In genomic region chr20:57657537-57658446, GRCh38 we compare ENCODE assay signal across 10 cellular contexts. TPM values are rescaled to one million over a fixed set of nuclear protein-coding genes. Genes with fewer than 3 reads are reported as not detected.
A peak's percentile ranks its signal among the peaks of the same experiment; 100 is the strongest.
DNase-seq lines count a peak whose midpoint lies in the region; ATAC-seq and TF ChIP-seq lines count a peak whose summit lies in the region.
"Had no signal": no experiment of that assay in that cellular context is flagged by ENCODE, and none has a peak within 500 bp of the region (broad histone marks: within the 10 kb centered on the region; RNA-seq: fewer than 3 reads in every experiment).

No MANE protein-coding gene starts in this region.

- H3K27me3 ChIP-seq in thyroid gland = no peaks in the 10 kb centered on the region
- H3K27me3 ChIP-seq: cardiac muscle cell had no signal

- peak; percentile 42 for DNase-seq in NCI-H82 (lab: John Stamatoyannopoulos, UW)
- no peak for DNase-seq in NCI-H82 treated with DMSO at 0.1 percent for 48 hours (lab: John Stamatoyannopoulos, UW; ENCODE audit: unreplicated experiment)
- DNase-seq in activated naive CD4-positive, alpha-beta T cell treated with Interleukin-2 at 50 U/mL for 16 hours = peak; percentile 21
- peak in 1 of 2 donors; percentile 70 for DNase-seq in left colon
- peak; percentile 41 to 64 for DNase-seq in thyroid gland
- no peak for DNase-seq in SK-N-DZ (ENCODE audit: low spot score)

- intact Hi-C loops in left colon (cut with DNase I, micrococcal nuclease) (loop anchor here in 1 of 2 donors (10.0 kb wide), 1 partner anchor 427 kb away; no protein-coding TSS in a partner anchor), thyroid gland (cut with DNase I) (loop anchor here (10.0 kb wide), 1 partner anchor 427 kb away; no protein-coding TSS in a partner anchor)

- TF ChIP-seq CTCF in thyroid gland (IDR thresholded peaks at IDR 0.05) = no peak

- no peaks in the 10 kb centered on the region for H3K36me3 ChIP-seq in thyroid gland
- H3K36me3 ChIP-seq: cardiac muscle cell had no signal

- peak overlapping the region in 1 of 3 donors; percentile 12 for H3K27ac ChIP-seq in thyroid gland
- H3K27ac ChIP-seq: cardiac muscle cell had no signal

- WGBS in thyroid gland, 2 donors = 80 to 90% methylated on average over 27 to 30 of the region's 36 CpGs

- ATAC-seq in left colon = peak; percentile 83
- ATAC-seq in GM19328 (IDR thresholded peaks at IDR 0.05; ENCODE audit: unreplicated experiment) = no peak
- no peak for ATAC-seq in GM18870 (IDR thresholded peaks at IDR 0.05; ENCODE audit: unreplicated experiment)

- no peaks in the 10 kb centered on the region for H3K9me3 ChIP-seq in thyroid gland

- TF ChIP-seq POLR2A in thyroid gland (IDR thresholded peaks at IDR 0.05) = no peak

- peaks cover 14 to 15% of the 10 kb centered on the region in 2 donors for H3K4me1 ChIP-seq in thyroid gland

- no peak overlapping the region for H3K4me3 ChIP-seq in thyroid gland (replicated peaks in 1 of 3)
- H3K4me3 ChIP-seq: cardiac muscle cell had no signal

RNA-seq across cellular contexts. Expression of gene ZBP1, which starts 37.6 kb away (rescaled TPM):
- 1 to 10 TPM; 4.0 to 6.8 TPM for total RNA-seq in left colon
- total RNA-seq in thyroid gland = 1 to 10 TPM in 1 of 4 donors, under 1 TPM in 2, not detected in 1; 0.33 to 1.5 (median 0.34) TPM
- not detected in 2 replicates for polyA plus RNA-seq in SK-N-DZ (2014; cell fraction: cytosol; rRNA removed)
- not detected in 2 replicates for polyA plus RNA-seq in SK-N-DZ (2014; cell fraction: nucleus; rRNA removed)
- total RNA-seq: cardiac muscle cell, renal cortical epithelial cell had no signal
- polyA plus RNA-seq: cardiac muscle cell had no signal

RNA-seq across cellular contexts. Expression of gene PMEPA1, which starts 52.0 kb away (rescaled TPM):
- total RNA-seq in left colon = 10 to 100 TPM; 15.0 to 41.6 TPM
- 10 to 100 TPM in 1 of 4 donors, 1 to 10 TPM in 3; 6.5 to 12.6 (median 8.3) TPM for total RNA-seq in thyroid gland
- 3.4 and 3.7 TPM in 2 replicates for polyA plus RNA-seq in SK-N-DZ (2014; cell fraction: cytosol; rRNA removed)
- 3.1 and 6.3 TPM in 2 replicates for polyA plus RNA-seq in SK-N-DZ (2014; cell fraction: nucleus; rRNA removed)

Comparison
In these comparisons a context has a peak if more than half of its experiments do, and no peak if none do; other contexts are left out.
1. DNase-seq: peak in NCI-H82 (single experiment), activated naive CD4-positive, alpha-beta T cell treated with Interleukin-2 at 50 U/mL for 16 hours (single experiment) and thyroid gland (2 of 2); none in NCI-H82 treated with DMSO at 0.1 percent for 48 hours (single experiment) and SK-N-DZ (single experiment).